ENCODE assay signal across 1 cellular context in genomic region chr17:72518810-72519597, GRCh38.
TF ChIP-seq lines count a peak whose summit lies in the region.

No MANE protein-coding gene starts in this region.

TF ChIP-seq in HepG2, 621 proteins besides CTCF, POLR2A, EP300 and RAD21 (continued from another document and continues in another):
- TF ChIP-seq ZNF780A (CRISPR knock-in tag; IDR thresholded peaks at IDR 0.05) (no peak; the same call in 1 of the 2 replicates), GABPB1 (CRISPR knock-in tag; IDR thresholded peaks at IDR 0.05) (peak; percentile 57), ZNF703 (CRISPR knock-in tag; IDR thresholded peaks at IDR 0.05; ENCODE audit: borderline replicate concordance) (peak; percentile 99), SKIL (CRISPR knock-in tag; IDR thresholded peaks at IDR 0.05; ENCODE audit: borderline replicate concordance) (peak; percentile 91), TP53 (CRISPR knock-in tag; conservative IDR thresholded peaks at IDR 0.05) (no peak; the same call in 1 of the 2 replicates), HNRNPLL (IDR thresholded peaks at IDR 0.05; ENCODE audit: low read depth, low read length, poor library complexity, severe bottlenecking) (peak; percentile 26), MAF1 (CRISPR knock-in tag; IDR thresholded peaks at IDR 0.05; ENCODE audit: borderline replicate concordance) (no peak), NBN (conservative IDR thresholded peaks at IDR 0.05) (no peak), ZNF460 (CRISPR knock-in tag; IDR thresholded peaks at IDR 0.05; ENCODE audit: borderline replicate concordance) (no peak), ZKSCAN5 (CRISPR knock-in tag; IDR thresholded peaks at IDR 0.05) (no peak), HNF1B (CRISPR knock-in tag; IDR thresholded peaks at IDR 0.05) (peak; percentile 92), ZFP37 (CRISPR knock-in tag; IDR thresholded peaks at IDR 0.05; ENCODE audit: borderline replicate concordance) (no peak; the same call in 1 of the 2 replicates), SP2 (CRISPR knock-in tag; IDR thresholded peaks at IDR 0.05) (no peak), ZNF431 (CRISPR knock-in tag; IDR thresholded peaks at IDR 0.05; ENCODE audit: borderline replicate concordance, low read depth) (0 out of 2 replicates have a peak, but pooled peaks have one; percentile 15), NR2C2 (CRISPR knock-in tag; IDR thresholded peaks at IDR 0.05; ENCODE audit: borderline replicate concordance) (no peak; the same call in 1 of the 2 replicates), TRIM24 (CRISPR knock-in tag; IDR thresholded peaks at IDR 0.05) (no peak), ZNF629 (CRISPR knock-in tag; conservative IDR thresholded peaks at IDR 0.05) (peak; percentile 49), ZNF264 (CRISPR knock-in tag; IDR thresholded peaks at IDR 0.05) (peak; percentile 28), ZBTB3 (CRISPR knock-in tag; IDR thresholded peaks at IDR 0.05; ENCODE audit: borderline replicate concordance, low read depth) (no peak), ZNF7 (CRISPR knock-in tag; IDR thresholded peaks at IDR 0.05) (no peak), ZBTB1 (CRISPR knock-in tag; IDR thresholded peaks at IDR 0.05; ENCODE audit: borderline replicate concordance) (no peak), MATR3 (CRISPR knock-in tag; IDR thresholded peaks at IDR 0.05) (no peak), PHF8 (CRISPR knock-in tag; IDR thresholded peaks at IDR 0.05) (no peak; the same call in 1 of the 2 replicates), KLF9 (CRISPR knock-in tag; IDR thresholded peaks at IDR 0.05; ENCODE audit: low read depth) (no peak), HNRNPUL1 (IDR thresholded peaks at IDR 0.05; ENCODE audit: low read depth, low read length) (no peak), NR2F2 (IDR thresholded peaks at IDR 0.05; ENCODE audit: borderline replicate concordance, low read depth) (peak; percentile 69; the same call in 1 of the 2 replicates), ZNF335 (CRISPR knock-in tag; IDR thresholded peaks at IDR 0.05) (no peak), ZNF383 (CRISPR knock-in tag; IDR thresholded peaks at IDR 0.05; ENCODE audit: borderline replicate concordance) (no peak), ZNF33B (CRISPR knock-in tag; IDR thresholded peaks at IDR 0.05) (no peak), ZNF597 (CRISPR knock-in tag; IDR thresholded peaks at IDR 0.05) (no peak), REPIN1 (CRISPR knock-in tag; IDR thresholded peaks at IDR 0.05; ENCODE audit: borderline replicate concordance, low read depth) (peak; percentile 34; the same call in 1 of the 2 replicates), CENPX (CRISPR knock-in tag; IDR thresholded peaks at IDR 0.05) (no peak), MNT (IDR thresholded peaks at IDR 0.05) (no peak), DNMT1 (CRISPR knock-in tag; IDR thresholded peaks at IDR 0.05) (no peak), SUZ12 (IDR thresholded peaks at IDR 0.05; ENCODE audit: low read depth, low read length) (no peak), ZNF747 (CRISPR knock-in tag; IDR thresholded peaks at IDR 0.05; ENCODE audit: borderline replicate concordance) (no peak; the same call in 1 of the 2 replicates), ZNF800 (CRISPR knock-in tag; IDR thresholded peaks at IDR 0.05) (no peak), JUNB (CRISPR knock-in tag; IDR thresholded peaks at IDR 0.05; ENCODE audit: borderline replicate concordance) (peak; percentile 81; the same call in 1 of the 2 replicates)
- TF ChIP-seq, protein P1, sequence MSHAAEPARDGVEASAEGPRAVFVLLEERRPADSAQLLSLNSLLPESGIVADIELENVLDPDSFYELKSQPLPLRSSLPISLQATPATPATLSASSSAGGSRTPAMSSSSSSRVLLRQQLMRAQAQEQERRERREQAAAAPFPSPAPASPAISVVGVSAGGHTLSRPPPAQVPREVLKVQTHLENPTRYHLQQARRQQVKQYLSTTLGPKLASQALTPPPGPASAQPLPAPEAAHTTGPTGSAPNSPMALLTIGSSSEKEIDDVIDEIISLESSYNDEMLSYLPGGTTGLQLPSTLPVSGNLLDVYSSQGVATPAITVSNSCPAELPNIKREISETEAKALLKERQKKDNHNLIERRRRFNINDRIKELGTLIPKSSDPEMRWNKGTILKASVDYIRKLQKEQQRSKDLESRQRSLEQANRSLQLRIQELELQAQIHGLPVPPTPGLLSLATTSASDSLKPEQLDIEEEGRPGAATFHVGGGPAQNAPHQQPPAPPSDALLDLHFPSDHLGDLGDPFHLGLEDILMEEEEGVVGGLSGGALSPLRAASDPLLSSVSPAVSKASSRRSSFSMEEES (CRISPR knock-in tag; IDR thresholded peaks at IDR 0.05) = peak; percentile 78
- TF ChIP-seq, protein P2, sequence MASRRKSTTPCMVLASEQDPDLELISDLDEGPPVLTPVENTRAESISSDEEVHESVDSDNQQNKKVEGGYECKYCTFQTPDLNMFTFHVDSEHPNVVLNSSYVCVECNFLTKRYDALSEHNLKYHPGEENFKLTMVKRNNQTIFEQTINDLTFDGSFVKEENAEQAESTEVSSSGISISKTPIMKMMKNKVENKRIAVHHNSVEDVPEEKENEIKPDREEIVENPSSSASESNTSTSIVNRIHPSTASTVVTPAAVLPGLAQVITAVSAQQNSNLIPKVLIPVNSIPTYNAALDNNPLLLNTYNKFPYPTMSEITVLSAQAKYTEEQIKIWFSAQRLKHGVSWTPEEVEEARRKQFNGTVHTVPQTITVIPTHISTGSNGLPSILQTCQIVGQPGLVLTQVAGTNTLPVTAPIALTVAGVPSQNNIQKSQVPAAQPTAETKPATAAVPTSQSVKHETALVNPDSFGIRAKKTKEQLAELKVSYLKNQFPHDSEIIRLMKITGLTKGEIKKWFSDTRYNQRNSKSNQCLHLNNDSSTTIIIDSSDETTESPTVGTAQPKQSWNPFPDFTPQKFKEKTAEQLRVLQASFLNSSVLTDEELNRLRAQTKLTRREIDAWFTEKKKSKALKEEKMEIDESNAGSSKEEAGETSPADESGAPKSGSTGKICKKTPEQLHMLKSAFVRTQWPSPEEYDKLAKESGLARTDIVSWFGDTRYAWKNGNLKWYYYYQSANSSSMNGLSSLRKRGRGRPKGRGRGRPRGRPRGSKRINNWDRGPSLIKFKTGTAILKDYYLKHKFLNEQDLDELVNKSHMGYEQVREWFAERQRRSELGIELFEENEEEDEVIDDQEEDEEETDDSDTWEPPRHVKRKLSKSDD (CRISPR knock-in tag; IDR thresholded peaks at IDR 0.05; ENCODE audit: low read depth) = peak; percentile 84; the same call in 1 of the 2 replicates
- TF ChIP-seq, protein P3, sequence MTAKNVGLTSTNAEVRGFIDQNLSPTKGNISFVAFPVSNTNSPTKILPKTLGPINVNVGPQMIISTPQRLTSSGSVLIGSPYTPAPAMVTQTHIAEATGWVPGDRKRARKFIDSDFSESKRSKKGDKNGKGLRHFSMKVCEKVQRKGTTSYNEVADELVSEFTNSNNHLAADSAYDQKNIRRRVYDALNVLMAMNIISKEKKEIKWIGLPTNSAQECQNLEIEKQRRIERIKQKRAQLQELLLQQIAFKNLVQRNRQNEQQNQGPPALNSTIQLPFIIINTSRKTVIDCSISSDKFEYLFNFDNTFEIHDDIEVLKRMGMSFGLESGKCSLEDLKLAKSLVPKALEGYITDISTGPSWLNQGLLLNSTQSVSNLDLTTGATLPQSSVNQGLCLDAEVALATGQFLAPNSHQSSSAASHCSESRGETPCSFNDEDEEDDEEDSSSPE (CRISPR knock-in tag; IDR thresholded peaks at IDR 0.05) = peak; percentile 69
- TF ChIP-seq, protein P4, sequence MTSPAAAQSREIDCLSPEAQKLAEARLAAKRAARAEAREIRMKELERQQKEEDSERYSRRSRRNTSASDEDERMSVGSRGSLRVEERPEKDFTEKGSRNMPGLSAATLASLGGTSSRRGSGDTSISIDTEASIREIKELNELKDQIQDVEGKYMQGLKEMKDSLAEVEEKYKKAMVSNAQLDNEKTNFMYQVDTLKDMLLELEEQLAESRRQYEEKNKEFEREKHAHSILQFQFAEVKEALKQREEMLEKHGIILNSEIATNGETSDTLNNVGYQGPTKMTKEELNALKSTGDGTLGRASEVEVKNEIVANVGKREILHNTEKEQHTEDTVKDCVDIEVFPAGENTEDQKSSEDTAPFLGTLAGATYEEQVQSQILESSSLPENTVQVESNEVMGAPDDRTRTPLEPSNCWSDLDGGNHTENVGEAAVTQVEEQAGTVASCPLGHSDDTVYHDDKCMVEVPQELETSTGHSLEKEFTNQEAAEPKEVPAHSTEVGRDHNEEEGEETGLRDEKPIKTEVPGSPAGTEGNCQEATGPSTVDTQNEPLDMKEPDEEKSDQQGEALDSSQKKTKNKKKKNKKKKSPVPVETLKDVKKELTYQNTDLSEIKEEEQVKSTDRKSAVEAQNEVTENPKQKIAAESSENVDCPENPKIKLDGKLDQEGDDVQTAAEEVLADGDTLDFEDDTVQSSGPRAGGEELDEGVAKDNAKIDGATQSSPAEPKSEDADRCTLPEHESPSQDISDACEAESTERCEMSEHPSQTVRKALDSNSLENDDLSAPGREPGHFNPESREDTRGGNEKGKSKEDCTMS (CRISPR knock-in tag; conservative IDR thresholded peaks at IDR 0.05) = no peak
